Comparison of ENCODE assay signal across 13 cellular contexts in genomic region chrX:70096052-70096451, GRCh38. TPM values are rescaled to one million over a fixed set of nuclear protein-coding genes. Genes with fewer than 3 reads are reported as not detected.
A peak's percentile ranks its signal among the peaks of the same experiment; 100 is the strongest.
DNase-seq lines count a peak whose midpoint lies in the region; ATAC-seq and TF ChIP-seq lines count a peak whose summit lies in the region.
"Had no signal": no experiment of that assay in that cellular context is flagged by ENCODE, and none has a peak within 500 bp of the region (broad histone marks: within the 10 kb centered on the region; RNA-seq: fewer than 3 reads in every experiment).

No MANE protein-coding gene starts in this region.

- no peaks in the 10 kb centered on the region for H3K36me3 ChIP-seq in Panc1 (ENCODE audit: control insufficient read depth, insufficient read depth, low read length)
- no peaks in the 10 kb centered on the region for H3K36me3 ChIP-seq in ascending aorta
- H3K36me3 ChIP-seq: uterus had no signal

- 0 out of 2 replicates have a peak, but pooled peaks cover 2% of the 10 kb centered on the region for H3K27me3 ChIP-seq in Panc1 (ENCODE audit: control insufficient read depth, insufficient read depth, low read length)
- H3K27me3 ChIP-seq in ascending aorta, result no peaks in the 10 kb centered on the region
- H3K27me3 ChIP-seq: uterus had no signal

- TF ChIP-seq CTCF in AG09309 (IDR thresholded peaks at IDR 0.05; ENCODE audit: control insufficient read depth, insufficient read depth, low read depth, low read length, missing control alignments), result peak; percentile 20
- TF ChIP-seq CTCF in GM13977 (IDR thresholded peaks at IDR 0.05; ENCODE audit: extremely low read depth, insufficient read depth, missing control alignments), result peak; percentile 4
- TF ChIP-seq CTCF in Panc1 (IDR thresholded peaks at IDR 0.05), result peak; percentile 36
- peak; percentile 7 for TF ChIP-seq CTCF in fibroblast of villous mesenchyme (IDR thresholded peaks at IDR 0.05; ENCODE audit: insufficient read depth, low read depth, low read length)
- TF ChIP-seq CTCF in ascending aorta (IDR thresholded peaks at IDR 0.05), result no peak

- no TSS peak for BruUV-seq in Panc1 (replicated peaks; lab: Mats Ljungman, UMichigan)

- H3K27ac ChIP-seq in Panc1 (ENCODE audit: low read length) (no peak overlapping the region), ascending aorta (no peak overlapping the region)
- H3K27ac ChIP-seq: psoas muscle, uterus had no signal

- CTCF ChIA-PET in Panc1 (lab: Charles Lee), result interaction anchor here (0.6 kb wide), 1 partner anchor 37 kb away, joined by 3 read pairs; the partner anchor contains the start of gene IGBP1
- CTCF ChIA-PET in activated CD4-positive, alpha-beta memory T cell treated with anti-CD3 and anti-CD28 coated beads for 36 hours (lab: Charles Lee), result interaction anchor here (1.1 to 5.0 kb wide), 6 partner anchors 10 to 672 kb away, joined by 3 to 33 read pairs (median 7); no protein-coding TSS in a partner anchor

- in situ Hi-C loops in GM13977 (cut with MboI; ENCODE audit: low pct_unique_long_range_greater_than_20kb, low sequenced_read_pairs, unreplicated experiment), result no loop called here
- in situ Hi-C loops in Panc1 (cut with HindIII; ENCODE audit: low pct_unique_long_range_greater_than_20kb, low sequenced_read_pairs), result no loop called here

- H3K9me3 Mint-ChIP-seq in activated CD4-positive, alpha-beta memory T cell treated with anti-CD3 and anti-CD28 coated beads for 36 hours, result no peaks in the 10 kb centered on the region

- H3K9me3 ChIP-seq in Panc1 (ENCODE audit: control insufficient read depth, insufficient read depth, low read depth, low read length) (no peaks in the 10 kb centered on the region), ascending aorta (no peaks in the 10 kb centered on the region)
- H3K9me3 ChIP-seq: psoas muscle, uterus had no signal

- intact Hi-C loops in Panc1 (cut with micrococcal nuclease; ENCODE audit: unreplicated experiment), result loop anchor here (2.0 to 10.0 kb wide), 4 partner anchors 63 to 1271 kb away; partner anchors contain the start of gene EFNB1
- intact Hi-C loops in activated CD4-positive, alpha-beta memory T cell treated with anti-CD3 and anti-CD28 coated beads for 36 hours (cut with micrococcal nuclease), result loop anchor here (2.0 kb wide), 3 partner anchors 63 to 603 kb away; no protein-coding TSS in a partner anchor
- intact Hi-C loops in ascending aorta (cut with DNase I), result loop anchor here (2.0 kb wide), 1 partner anchor 557 kb away; no protein-coding TSS in a partner anchor

- H3K4me1 ChIP-seq in Panc1 (ENCODE audit: control insufficient read depth, insufficient read depth, low read length), result no peaks in the 10 kb centered on the region
- H3K4me1 ChIP-seq in ascending aorta, result no peaks in the 10 kb centered on the region
- H3K4me1 ChIP-seq: psoas muscle, uterus had no signal

- no peaks in the 10 kb centered on the region for H3K4me1 Mint-ChIP-seq in activated CD4-positive, alpha-beta memory T cell treated with anti-CD3 and anti-CD28 coated beads for 36 hours (ENCODE audit: low read depth)

- peaks cover 5% of the 10 kb centered on the region for H3K27me3 Mint-ChIP-seq in activated CD4-positive, alpha-beta memory T cell treated with anti-CD3 and anti-CD28 coated beads for 36 hours

- H3K4me3 ChIP-seq in AG09309 (ENCODE audit: control insufficient read depth, low read depth, low read length) (no peak overlapping the region), Panc1 (ENCODE audit: low read depth in 2 of 2, low read length in 2 of 2) (no peak overlapping the region), fibroblast of villous mesenchyme (ENCODE audit: low read depth, low read length) (no peak overlapping the region), ascending aorta (no peak overlapping the region)
- H3K4me3 ChIP-seq: psoas muscle, uterus had no signal

- POLR2A ChIA-PET in Panc1 (lab: Charles Lee), result no interaction called here
- POLR2A ChIA-PET in activated CD4-positive, alpha-beta memory T cell treated with anti-CD3 and anti-CD28 coated beads for 36 hours (lab: Charles Lee), result no interaction called here

- ATAC-seq in Panc1, result no peak
- ATAC-seq: psoas muscle had no signal

- H3K27ac Mint-ChIP-seq in activated CD4-positive, alpha-beta memory T cell treated with anti-CD3 and anti-CD28 coated beads for 36 hours, result no peak overlapping the region

- no peak for DNase-seq in AG09309 (ENCODE audit: low read depth)
- no peak for DNase-seq in GM13977 (ENCODE audit: low spot score)
- DNase-seq in Panc1 (ENCODE audit: low read depth, low spot score), result no peak
- peak; percentile 3 for DNase-seq in fibroblast of villous mesenchyme (ENCODE audit: low read depth)
- no peak for DNase-seq in activated CD4-positive, alpha-beta memory T cell treated with anti-CD3 and anti-CD28 coated beads for 36 hours
- no peak for DNase-seq in stimulated activated CD4-positive, alpha-beta T cell treated with anti-CD3 and anti-CD28 coated beads, Interleukin-4, amount 100 ng/mL, for 1 hour
- no peak for DNase-seq in ascending aorta (ENCODE audit: low spot score in 2 of 2)
- DNase-seq in NK-92 (lab: John Stamatoyannopoulos, UW; ENCODE audit: unreplicated experiment), result no peak
- DNase-seq: effector CD8-positive, alpha-beta T cell; NK-92 treated with Interleukin-12 subunit alpha and Interleukin-12 subunit beta, amount 100 ng/mL, for 24 hours; psoas muscle; uterus had no signal

- H3K4me3 Mint-ChIP-seq in activated CD4-positive, alpha-beta memory T cell treated with anti-CD3 and anti-CD28 coated beads for 36 hours, result no peak overlapping the region

- H3K36me3 Mint-ChIP-seq in activated CD4-positive, alpha-beta memory T cell treated with anti-CD3 and anti-CD28 coated beads for 36 hours, result no peaks in the 10 kb centered on the region

RNA-seq across cellular contexts. Expression of gene OTUD6A, which starts 33.8 kb away (rescaled TPM):
- not detected for total RNA-seq in Panc1 (2021; ENCODE audit: unreplicated experiment)
- polyA plus RNA-seq in Panc1 (2012; ENCODE audit: insufficient read length), result not detected
- total RNA-seq in fibroblast of villous mesenchyme, result not detected in 2 replicates
- not detected for total RNA-seq in activated CD4-positive, alpha-beta memory T cell treated with anti-CD3 and anti-CD28 coated beads for 36 hours
- not detected for total RNA-seq in ascending aorta
- total RNA-seq: G401, psoas muscle, uterus had no signal
- polyA plus RNA-seq: psoas muscle had no signal

RNA-seq across cellular contexts. Expression of gene IGBP1, which starts 37.2 kb away (rescaled TPM):
- total RNA-seq in Panc1 (2021; ENCODE audit: unreplicated experiment) (36.9 TPM), fibroblast of villous mesenchyme (58.7 and 60.9 TPM in 2 replicates), ascending aorta (20.1 TPM)
- polyA plus RNA-seq in Panc1 (2012; ENCODE audit: insufficient read length), result 37.6 TPM
- 10 to 100 TPM; 50.8 to 51.5 TPM for total RNA-seq in activated CD4-positive, alpha-beta memory T cell treated with anti-CD3 and anti-CD28 coated beads for 36 hours

RNA-seq across cellular contexts. Expression of gene AWAT2, which starts 46.3 kb away (rescaled TPM):
- total RNA-seq in Panc1 (2021; ENCODE audit: unreplicated experiment), result not detected
- polyA plus RNA-seq in Panc1 (2012; ENCODE audit: insufficient read length), result not detected
- total RNA-seq in fibroblast of villous mesenchyme, result not detected in 2 replicates
- not detected for total RNA-seq in activated CD4-positive, alpha-beta memory T cell treated with anti-CD3 and anti-CD28 coated beads for 36 hours
- not detected for total RNA-seq in ascending aorta
- total RNA-seq: G401, psoas muscle, uterus had no signal
- polyA plus RNA-seq: psoas muscle had no signal

Comparison
In these comparisons a context has a peak if more than half of its experiments do, and no peak if none do; other contexts are left out.
1. CTCF ChIP-seq: peak in AG09309 (single experiment), GM13977 (single experiment), Panc1 (single experiment) and fibroblast of villous mesenchyme (single experiment); none in ascending aorta (0 of 3).